In the genomic region with DNA sequence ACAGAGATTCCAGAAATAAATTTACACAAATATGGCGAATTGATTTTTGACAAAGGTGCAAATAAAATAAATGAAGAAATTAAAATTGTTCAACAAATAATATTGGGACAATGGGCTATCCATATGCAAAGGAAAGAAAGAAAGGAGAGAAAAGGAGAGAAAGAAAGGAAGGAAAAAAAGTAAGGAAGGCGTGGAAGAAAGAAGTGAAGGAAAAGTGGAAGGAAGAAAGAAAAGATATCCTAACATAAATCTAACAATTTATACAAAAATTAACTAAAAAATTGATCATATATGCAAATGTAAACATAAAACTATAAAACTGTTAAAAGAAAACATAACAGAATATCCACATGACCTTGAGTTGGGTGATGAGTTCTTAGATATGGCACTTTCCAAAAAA, we compare ENCODE assay signal across 14 cellular contexts.
"Had no signal": no experiment of that assay in that cellular context is flagged by ENCODE, and none has a peak within 500 bp of the region (broad histone marks: within the 10 kb centered on the region; RNA-seq: fewer than 3 reads in every experiment).

No MANE protein-coding gene starts in this region.

- H3K27ac ChIP-seq: testis had no signal

- H3K9me3 ChIP-seq: testis had no signal

- DNase-seq: activated CD4-positive, alpha-beta T cell treated with anti-CD3 and anti-CD28 coated beads, Interleukin-2, amount 50 U/mL, for 4 hours; activated naive CD8-positive, alpha-beta T cell treated with anti-CD3 and anti-CD28 coated beads, Interleukin-2, amount 50 U/mL, for 24 hours; activated T-cell treated with anti-CD3 and anti-CD28 coated beads, Interleukin-2, amount 50 U/mL, for 48 hours; foreskin melanocyte; head of caudate nucleus; stimulated activated CD4-positive, alpha-beta T cell treated with anti-CD3 and anti-CD28 coated beads, Interleukin-4, amount 100 ng/mL, for 24 hours; testis had no signal

- ATAC-seq: activated naive CD8-positive, alpha-beta T cell treated with anti-CD3 and anti-CD28 coated beads, Interleukin-2, amount 50 U/mL, for 24 hours; left lobe of liver; natural killer cell treated with Interleukin-12 subunit alpha and Interleukin-12 subunit beta and Interleukin-15 and Interleukin-18, amount 100 ng/mL, for 72 hours had no signal

- FAIRE-seq: colon, endothelial cell of umbilical vein, islet of Langerhans had no signal

- H3K4me3 Mint-ChIP-seq: activated naive CD8-positive, alpha-beta T cell treated with anti-CD3 and anti-CD28 coated beads, Interleukin-2, amount 50 U/mL, for 24 hours; memory B cell; natural killer cell treated with Interleukin-12 subunit alpha and Interleukin-12 subunit beta and Interleukin-15 and Interleukin-18, amount 100 ng/mL, for 72 hours; stimulated activated naive CD8-positive, alpha-beta T cell treated with anti-CD3 and anti-CD28 coated beads, Interleukin-15, Interleukin-2, amounts not matched to agents 100 ng/mL and 50 ng/mL, for 24 hours had no signal

- H3K4me3 ChIP-seq: testis had no signal

- H3K4me1 ChIP-seq: testis had no signal

- H3K36me3 Mint-ChIP-seq: memory B cell had no signal

- H3K9me3 Mint-ChIP-seq: natural killer cell treated with Interleukin-12 subunit alpha and Interleukin-12 subunit beta and Interleukin-15 and Interleukin-18, amount 100 ng/mL, for 72 hours had no signal

- H3K27me3 ChIP-seq: testis had no signal

- H3K27ac Mint-ChIP-seq: activated naive CD8-positive, alpha-beta T cell treated with anti-CD3 and anti-CD28 coated beads, Interleukin-2, amount 50 U/mL, for 24 hours; memory B cell; natural killer cell treated with Interleukin-12 subunit alpha and Interleukin-12 subunit beta and Interleukin-15 and Interleukin-18, amount 100 ng/mL, for 72 hours; stimulated activated naive CD8-positive, alpha-beta T cell treated with anti-CD3 and anti-CD28 coated beads, Interleukin-15, Interleukin-2, amounts not matched to agents 100 ng/mL and 50 ng/mL, for 24 hours had no signal
